Comparison of ENCODE assay signal across 1 cellular context in the genomic region with DNA sequence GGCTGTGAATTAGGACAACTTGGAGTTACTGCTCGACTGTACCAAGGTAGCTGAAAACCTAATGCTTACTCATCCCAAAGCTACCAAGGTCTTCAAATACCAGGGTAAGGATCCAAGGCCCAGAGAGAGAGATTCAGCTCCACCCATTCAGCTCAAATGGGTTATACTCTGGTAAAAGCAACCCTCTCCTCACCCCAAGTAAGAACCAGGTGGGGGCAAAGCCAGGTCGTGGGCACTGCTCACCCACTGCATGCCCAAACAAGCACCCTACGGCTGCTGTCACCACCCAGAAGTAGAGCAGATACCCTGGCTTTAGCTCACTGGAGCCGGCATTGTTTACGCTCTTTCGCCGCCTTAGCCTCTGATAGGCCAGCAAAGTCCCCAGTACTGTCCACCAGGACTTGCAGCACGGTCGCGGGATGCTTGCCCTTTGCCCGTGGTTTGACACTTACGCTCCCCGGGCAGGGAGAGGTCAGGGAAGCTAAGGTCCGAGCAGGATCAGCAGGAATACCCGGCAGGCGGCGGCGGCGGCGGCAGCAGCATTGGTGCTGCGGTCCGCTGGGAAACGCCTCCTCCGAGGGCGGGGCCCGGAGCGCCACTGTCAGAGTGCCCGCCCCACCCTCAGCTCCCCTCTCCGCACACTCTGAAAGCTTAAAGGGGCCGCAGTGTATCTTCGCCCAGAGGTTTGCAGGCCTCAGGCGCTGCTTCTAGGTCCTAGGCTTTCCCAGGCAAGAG.
TF ChIP-seq lines count a peak whose summit lies in the region.

No MANE protein-coding gene starts in this region.

TF ChIP-seq in HepG2, 621 proteins besides CTCF, POLR2A, EP300 and RAD21 (continued from another document and continues in another):
- peak; percentile 67; the same call in 1 of the 2 replicates for TF ChIP-seq ZFX (CRISPR knock-in tag; IDR thresholded peaks at IDR 0.05; ENCODE audit: low read depth)
- no peak for TF ChIP-seq ZNF33A (CRISPR knock-in tag; IDR thresholded peaks at IDR 0.05; ENCODE audit: borderline replicate concordance)
- no peak for TF ChIP-seq SMARCE1 (IDR thresholded peaks at IDR 0.05; ENCODE audit: borderline replicate concordance)
- peak; percentile 56; the same call in 1 of the 2 replicates for TF ChIP-seq ZMYM3 (CRISPR knock-in tag; IDR thresholded peaks at IDR 0.05)
- TF ChIP-seq HDAC2 (CRISPR knock-in tag; IDR thresholded peaks at IDR 0.05): peak; percentile 81
- TF ChIP-seq ZKSCAN1 (IDR thresholded peaks at IDR 0.05; ENCODE audit: low read length): no peak
- TF ChIP-seq SMARCC2 (IDR thresholded peaks at IDR 0.05): no peak
- TF ChIP-seq XRCC5 (optimal IDR thresholded peaks at IDR 0.05; ENCODE audit: low read length): peak; percentile 67
- TF ChIP-seq DR1 (CRISPR knock-in tag; IDR thresholded peaks at IDR 0.05): 0 out of 2 replicates have a peak, but pooled peaks have one; percentile 35
- TF ChIP-seq ZNF605 (CRISPR knock-in tag; IDR thresholded peaks at IDR 0.05): no peak
- TF ChIP-seq ZBTB20 (CRISPR knock-in tag; IDR thresholded peaks at IDR 0.05; ENCODE audit: borderline replicate concordance, low read depth): no peak
- peak; percentile 5; the same call in 1 of the 2 replicates for TF ChIP-seq CEBPG (CRISPR knock-in tag; IDR thresholded peaks at IDR 0.05)
- no peak for TF ChIP-seq ZNF7 (CRISPR knock-in tag; IDR thresholded peaks at IDR 0.05)
- no peak for TF ChIP-seq ZFP82 (CRISPR knock-in tag; IDR thresholded peaks at IDR 0.05; ENCODE audit: borderline replicate concordance)
- TF ChIP-seq ELF3 (CRISPR knock-in tag; IDR thresholded peaks at IDR 0.05): 0 out of 2 replicates have a peak, but pooled peaks have one; percentile 13
- TF ChIP-seq, protein P1, sequence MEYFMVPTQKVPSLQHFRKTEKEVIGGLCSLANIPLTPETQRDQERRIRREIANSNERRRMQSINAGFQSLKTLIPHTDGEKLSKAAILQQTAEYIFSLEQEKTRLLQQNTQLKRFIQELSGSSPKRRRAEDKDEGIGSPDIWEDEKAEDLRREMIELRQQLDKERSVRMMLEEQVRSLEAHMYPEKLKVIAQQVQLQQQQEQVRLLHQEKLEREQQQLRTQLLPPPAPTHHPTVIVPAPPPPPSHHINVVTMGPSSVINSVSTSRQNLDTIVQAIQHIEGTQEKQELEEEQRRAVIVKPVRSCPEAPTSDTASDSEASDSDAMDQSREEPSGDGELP (IDR thresholded peaks at IDR 0.05; ENCODE audit: borderline replicate concordance, low read depth): 0 out of 2 replicates have a peak, but pooled peaks have one; percentile 41
- TF ChIP-seq CC2D1A (CRISPR knock-in tag; IDR thresholded peaks at IDR 0.05): no peak
- no peak for TF ChIP-seq ZNF557 (CRISPR knock-in tag; IDR thresholded peaks at IDR 0.05)
- TF ChIP-seq ZNF75D (CRISPR knock-in tag; IDR thresholded peaks at IDR 0.05; ENCODE audit: borderline replicate concordance): no peak
- TF ChIP-seq SSRP1 (CRISPR knock-in tag; IDR thresholded peaks at IDR 0.05): 0 out of 2 replicates have a peak, but pooled peaks have one; percentile 26
- TF ChIP-seq, protein P2, sequence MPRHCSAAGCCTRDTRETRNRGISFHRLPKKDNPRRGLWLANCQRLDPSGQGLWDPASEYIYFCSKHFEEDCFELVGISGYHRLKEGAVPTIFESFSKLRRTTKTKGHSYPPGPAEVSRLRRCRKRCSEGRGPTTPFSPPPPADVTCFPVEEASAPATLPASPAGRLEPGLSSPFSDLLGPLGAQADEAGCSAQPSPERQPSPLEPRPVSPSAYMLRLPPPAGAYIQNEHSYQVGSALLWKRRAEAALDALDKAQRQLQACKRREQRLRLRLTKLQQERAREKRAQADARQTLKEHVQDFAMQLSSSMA (CRISPR knock-in tag; IDR thresholded peaks at IDR 0.05): no peak
- TF ChIP-seq SAFB2 (CRISPR knock-in tag; IDR thresholded peaks at IDR 0.05; ENCODE audit: borderline replicate concordance, low read depth): no peak; the same call in 1 of the 2 replicates
- no peak for TF ChIP-seq ZNF180 (CRISPR knock-in tag; IDR thresholded peaks at IDR 0.05; ENCODE audit: borderline replicate concordance, low read depth)
- TF ChIP-seq MAZ (IDR thresholded peaks at IDR 0.05; ENCODE audit: borderline replicate concordance, low read depth, low read length): peak; percentile 66; the same call in 1 of the 2 replicates
- TF ChIP-seq MAZ (CRISPR knock-in tag; IDR thresholded peaks at IDR 0.05; ENCODE audit: low read depth): peak; percentile 70
- TF ChIP-seq BORCS8-MEF2B (CRISPR knock-in tag; IDR thresholded peaks at IDR 0.05): peak; percentile 55; the same call in 1 of the 2 replicates
- no peak for TF ChIP-seq ZNF282 (IDR thresholded peaks at IDR 0.05; ENCODE audit: partially characterized antibody)
- no peak for TF ChIP-seq SCMH1 (CRISPR knock-in tag; IDR thresholded peaks at IDR 0.05; ENCODE audit: borderline replicate concordance)
- 0 out of 2 replicates have a peak, but pooled peaks have one; percentile 36 for TF ChIP-seq GLI4 (CRISPR knock-in tag; IDR thresholded peaks at IDR 0.05; ENCODE audit: borderline replicate concordance)
- TF ChIP-seq PRMT3 (CRISPR knock-in tag; IDR thresholded peaks at IDR 0.05; ENCODE audit: borderline replicate concordance, low read depth): no peak
- TF ChIP-seq DNMT1 (CRISPR knock-in tag; IDR thresholded peaks at IDR 0.05): no peak
- no peak for TF ChIP-seq SRF (IDR thresholded peaks at IDR 0.05; ENCODE audit: low read depth, low read length)
- no peak for TF ChIP-seq CEBPB (IDR thresholded peaks at IDR 0.05; ENCODE audit: borderline replicate concordance, low read depth, low read length)
- no peak for TF ChIP-seq ZNF329 (CRISPR knock-in tag; IDR thresholded peaks at IDR 0.05; ENCODE audit: low read depth)
- no peak for TF ChIP-seq ZNF451 (CRISPR knock-in tag; IDR thresholded peaks at IDR 0.05)
- TF ChIP-seq TCF12 (IDR thresholded peaks at IDR 0.05): no peak
- peak; percentile 24; the same call in 1 of the 2 replicates for TF ChIP-seq TCF12 (CRISPR knock-in tag; IDR thresholded peaks at IDR 0.05)
- TF ChIP-seq, protein P3, sequence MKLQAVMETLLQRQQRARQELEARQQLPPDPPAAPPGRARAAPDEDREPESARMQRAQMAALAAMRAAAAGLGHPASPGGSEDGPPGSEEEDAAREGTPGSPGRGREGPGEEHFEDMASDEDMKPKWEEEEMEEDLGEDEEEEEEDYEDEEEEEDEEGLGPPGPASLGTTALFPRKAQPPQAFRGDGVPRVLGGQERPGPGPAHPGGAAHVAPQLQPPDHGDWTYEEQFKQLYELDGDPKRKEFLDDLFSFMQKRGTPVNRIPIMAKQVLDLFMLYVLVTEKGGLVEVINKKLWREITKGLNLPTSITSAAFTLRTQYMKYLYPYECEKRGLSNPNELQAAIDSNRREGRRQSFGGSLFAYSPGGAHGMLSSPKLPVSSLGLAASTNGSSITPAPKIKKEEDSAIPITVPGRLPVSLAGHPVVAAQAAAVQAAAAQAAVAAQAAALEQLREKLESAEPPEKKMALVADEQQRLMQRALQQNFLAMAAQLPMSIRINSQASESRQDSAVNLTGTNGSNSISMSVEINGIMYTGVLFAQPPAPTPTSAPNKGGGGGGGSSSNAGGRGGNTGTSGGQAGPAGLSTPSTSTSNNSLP (IDR thresholded peaks at IDR 0.05; ENCODE audit: low read depth, low read length): no peak
- peak; percentile 55; the same call in 1 of the 2 replicates for TF ChIP-seq GATAD1 (CRISPR knock-in tag; IDR thresholded peaks at IDR 0.05)
- TF ChIP-seq ZNF552 (CRISPR knock-in tag; IDR thresholded peaks at IDR 0.05; ENCODE audit: borderline replicate concordance): no peak
- TF ChIP-seq, protein P4, sequence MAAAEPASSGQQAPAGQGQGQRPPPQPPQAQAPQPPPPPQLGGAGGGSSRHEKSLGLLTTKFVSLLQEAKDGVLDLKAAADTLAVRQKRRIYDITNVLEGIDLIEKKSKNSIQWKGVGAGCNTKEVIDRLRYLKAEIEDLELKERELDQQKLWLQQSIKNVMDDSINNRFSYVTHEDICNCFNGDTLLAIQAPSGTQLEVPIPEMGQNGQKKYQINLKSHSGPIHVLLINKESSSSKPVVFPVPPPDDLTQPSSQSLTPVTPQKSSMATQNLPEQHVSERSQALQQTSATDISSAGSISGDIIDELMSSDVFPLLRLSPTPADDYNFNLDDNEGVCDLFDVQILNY (CRISPR knock-in tag; conservative IDR thresholded peaks at IDR 0.05): no peak
- peak; percentile 89 for TF ChIP-seq SALL1 (CRISPR knock-in tag; IDR thresholded peaks at IDR 0.05)
- TF ChIP-seq KLF12 (CRISPR knock-in tag; IDR thresholded peaks at IDR 0.05; ENCODE audit: borderline replicate concordance): peak; percentile 45; the same call in 1 of the 2 replicates
- TF ChIP-seq, protein P5, sequence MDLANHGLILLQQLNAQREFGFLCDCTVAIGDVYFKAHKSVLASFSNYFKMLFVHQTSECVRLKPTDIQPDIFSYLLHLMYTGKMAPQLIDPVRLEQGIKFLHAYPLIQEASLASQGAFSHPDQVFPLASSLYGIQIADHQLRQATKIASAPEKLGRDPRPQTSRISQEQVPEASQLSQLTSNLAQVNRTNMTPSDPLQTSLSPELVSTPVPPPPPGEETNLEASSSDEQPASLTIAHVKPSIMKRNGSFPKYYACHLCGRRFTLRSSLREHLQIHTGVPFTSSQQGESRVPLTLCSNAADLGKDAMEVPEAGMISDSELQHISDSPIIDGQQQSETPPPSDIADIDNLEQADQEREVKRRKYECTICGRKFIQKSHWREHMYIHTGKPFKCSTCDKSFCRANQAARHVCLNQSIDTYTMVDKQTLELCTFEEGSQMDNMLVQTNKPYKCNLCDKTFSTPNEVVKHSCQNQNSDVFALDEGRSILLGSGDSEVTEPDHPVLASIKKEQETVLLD (CRISPR knock-in tag; IDR thresholded peaks at IDR 0.05; ENCODE audit: low read depth): 0 out of 2 replicates have a peak, but pooled peaks have one; percentile 52
- TF ChIP-seq IRX3 (CRISPR knock-in tag; IDR thresholded peaks at IDR 0.05; ENCODE audit: borderline replicate concordance, low read depth): no peak
- no peak for TF ChIP-seq ZNF446 (CRISPR knock-in tag; IDR thresholded peaks at IDR 0.05)
- TF ChIP-seq ZNF333 (CRISPR knock-in tag; IDR thresholded peaks at IDR 0.05; ENCODE audit: borderline replicate concordance): no peak
- no peak for TF ChIP-seq ZFP1 (CRISPR knock-in tag; IDR thresholded peaks at IDR 0.05)
- no peak for TF ChIP-seq AGO1 (IDR thresholded peaks at IDR 0.05; ENCODE audit: low read depth, low read length, poor library complexity, severe bottlenecking)
- peak; percentile 81 for TF ChIP-seq ZNF331 (CRISPR knock-in tag; IDR thresholded peaks at IDR 0.05)
- peak; percentile 84 for TF ChIP-seq KDM1A (CRISPR knock-in tag; IDR thresholded peaks at IDR 0.05)
- no peak for TF ChIP-seq ZBTB7A (CRISPR knock-in tag; IDR thresholded peaks at IDR 0.05)
- no peak for TF ChIP-seq TP53 (CRISPR knock-in tag; conservative IDR thresholded peaks at IDR 0.05)
- TF ChIP-seq KLF15 (CRISPR knock-in tag; IDR thresholded peaks at IDR 0.05; ENCODE audit: borderline replicate concordance): no peak
- TF ChIP-seq, protein P6, sequence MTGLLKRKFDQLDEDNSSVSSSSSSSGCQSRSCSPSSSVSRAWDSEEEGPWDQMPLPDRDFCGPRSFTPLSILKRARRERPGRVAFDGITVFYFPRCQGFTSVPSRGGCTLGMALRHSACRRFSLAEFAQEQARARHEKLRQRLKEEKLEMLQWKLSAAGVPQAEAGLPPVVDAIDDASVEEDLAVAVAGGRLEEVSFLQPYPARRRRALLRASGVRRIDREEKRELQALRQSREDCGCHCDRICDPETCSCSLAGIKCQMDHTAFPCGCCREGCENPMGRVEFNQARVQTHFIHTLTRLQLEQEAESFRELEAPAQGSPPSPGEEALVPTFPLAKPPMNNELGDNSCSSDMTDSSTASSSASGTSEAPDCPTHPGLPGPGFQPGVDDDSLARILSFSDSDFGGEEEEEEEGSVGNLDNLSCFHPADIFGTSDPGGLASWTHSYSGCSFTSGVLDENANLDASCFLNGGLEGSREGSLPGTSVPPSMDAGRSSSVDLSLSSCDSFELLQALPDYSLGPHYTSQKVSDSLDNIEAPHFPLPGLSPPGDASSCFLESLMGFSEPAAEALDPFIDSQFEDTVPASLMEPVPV (CRISPR knock-in tag; IDR thresholded peaks at IDR 0.05): 0 out of 2 replicates have a peak, but pooled peaks have one; percentile 67
- TF ChIP-seq, protein P7, sequence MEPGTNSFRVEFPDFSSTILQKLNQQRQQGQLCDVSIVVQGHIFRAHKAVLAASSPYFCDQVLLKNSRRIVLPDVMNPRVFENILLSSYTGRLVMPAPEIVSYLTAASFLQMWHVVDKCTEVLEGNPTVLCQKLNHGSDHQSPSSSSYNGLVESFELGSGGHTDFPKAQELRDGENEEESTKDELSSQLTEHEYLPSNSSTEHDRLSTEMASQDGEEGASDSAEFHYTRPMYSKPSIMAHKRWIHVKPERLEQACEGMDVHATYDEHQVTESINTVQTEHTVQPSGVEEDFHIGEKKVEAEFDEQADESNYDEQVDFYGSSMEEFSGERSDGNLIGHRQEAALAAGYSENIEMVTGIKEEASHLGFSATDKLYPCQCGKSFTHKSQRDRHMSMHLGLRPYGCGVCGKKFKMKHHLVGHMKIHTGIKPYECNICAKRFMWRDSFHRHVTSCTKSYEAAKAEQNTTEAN (CRISPR knock-in tag; conservative IDR thresholded peaks at IDR 0.05): no peak
- TF ChIP-seq, protein P8, sequence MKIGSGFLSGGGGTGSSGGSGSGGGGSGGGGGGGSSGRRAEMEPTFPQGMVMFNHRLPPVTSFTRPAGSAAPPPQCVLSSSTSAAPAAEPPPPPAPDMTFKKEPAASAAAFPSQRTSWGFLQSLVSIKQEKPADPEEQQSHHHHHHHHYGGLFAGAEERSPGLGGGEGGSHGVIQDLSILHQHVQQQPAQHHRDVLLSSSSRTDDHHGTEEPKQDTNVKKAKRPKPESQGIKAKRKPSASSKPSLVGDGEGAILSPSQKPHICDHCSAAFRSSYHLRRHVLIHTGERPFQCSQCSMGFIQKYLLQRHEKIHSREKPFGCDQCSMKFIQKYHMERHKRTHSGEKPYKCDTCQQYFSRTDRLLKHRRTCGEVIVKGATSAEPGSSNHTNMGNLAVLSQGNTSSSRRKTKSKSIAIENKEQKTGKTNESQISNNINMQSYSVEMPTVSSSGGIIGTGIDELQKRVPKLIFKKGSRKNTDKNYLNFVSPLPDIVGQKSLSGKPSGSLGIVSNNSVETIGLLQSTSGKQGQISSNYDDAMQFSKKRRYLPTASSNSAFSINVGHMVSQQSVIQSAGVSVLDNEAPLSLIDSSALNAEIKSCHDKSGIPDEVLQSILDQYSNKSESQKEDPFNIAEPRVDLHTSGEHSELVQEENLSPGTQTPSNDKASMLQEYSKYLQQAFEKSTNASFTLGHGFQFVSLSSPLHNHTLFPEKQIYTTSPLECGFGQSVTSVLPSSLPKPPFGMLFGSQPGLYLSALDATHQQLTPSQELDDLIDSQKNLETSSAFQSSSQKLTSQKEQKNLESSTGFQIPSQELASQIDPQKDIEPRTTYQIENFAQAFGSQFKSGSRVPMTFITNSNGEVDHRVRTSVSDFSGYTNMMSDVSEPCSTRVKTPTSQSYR (CRISPR knock-in tag; IDR thresholded peaks at IDR 0.05; ENCODE audit: borderline replicate concordance): no peak
- TF ChIP-seq NFIC (IDR thresholded peaks at IDR 0.05; ENCODE audit: low read length): no peak
- TF ChIP-seq MAFG (CRISPR knock-in tag; IDR thresholded peaks at IDR 0.05): no peak
- TF ChIP-seq ZBTB3 (CRISPR knock-in tag; IDR thresholded peaks at IDR 0.05; ENCODE audit: borderline replicate concordance, low read depth): no peak
- TF ChIP-seq YY1 (IDR thresholded peaks at IDR 0.05; ENCODE audit: insufficient read depth, insufficient replicate concordance, low read depth, low read length): peak; percentile 33
- no peak for TF ChIP-seq ZBTB8A (CRISPR knock-in tag; IDR thresholded peaks at IDR 0.05; ENCODE audit: borderline replicate concordance, low read depth)
- TF ChIP-seq ZNF841 (CRISPR knock-in tag; IDR thresholded peaks at IDR 0.05; ENCODE audit: borderline replicate concordance): no peak
- no peak for TF ChIP-seq EHMT2 (IDR thresholded peaks at IDR 0.05; ENCODE audit: borderline replicate concordance, low read depth, low read length)
